In the genomic region with DNA sequence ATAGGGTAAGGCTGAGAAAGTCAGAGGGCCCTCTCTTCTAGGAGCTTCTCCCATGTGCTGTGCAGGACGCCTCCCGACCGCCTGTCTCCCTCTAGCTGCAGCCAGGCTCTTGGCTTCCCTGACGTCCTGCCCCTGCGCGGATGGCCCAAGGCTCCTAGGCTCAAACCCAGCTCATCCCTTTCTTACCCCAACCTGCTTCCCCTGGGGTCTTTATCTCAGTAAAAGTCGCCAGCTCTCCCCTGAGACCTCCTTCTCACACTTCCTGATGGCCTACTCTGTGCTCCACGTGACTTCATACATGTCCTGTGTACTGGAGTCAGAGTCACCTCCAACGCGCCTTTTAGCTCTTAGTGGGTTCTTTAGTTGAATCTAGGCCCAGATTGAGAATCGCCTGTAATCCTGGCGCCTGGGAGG, we compare ENCODE assay signal across 8 cellular contexts. TPM values are rescaled to one million over a fixed set of nuclear protein-coding genes. Genes with fewer than 3 reads are reported as not detected.
DNase-seq lines count a peak whose midpoint lies in the region; ATAC-seq, FAIRE-seq and TF ChIP-seq lines count a peak whose summit lies in the region.

No MANE protein-coding gene starts in this region.

- peak; percentile 57 for DNase-seq in Daoy (ENCODE audit: low read depth)
- DNase-seq in NCI-H345 (lab: John Stamatoyannopoulos, UW) = peak; percentile 75
- peak; percentile 70 to 77 for DNase-seq in activated CD4-positive, alpha-beta T cell treated with anti-CD3 and anti-CD28 coated beads, Interleukin-2, amount 50 U/mL, for 48 hours
- peak; percentile 49 to 65 for DNase-seq in H1 (ENCODE audit: low read depth in 1 of 2, low spot score in 2 of 2)
- peak; percentile 45 to 46 for DNase-seq in stimulated activated CD8-positive, alpha-beta memory T cell treated with anti-CD3 and anti-CD28 coated beads, Interleukin-7, amount 100 ng/mL, for 48 hours (ENCODE audit: extremely low read depth in 1 of 2, low read depth in 1 of 2)

- peak overlapping the region; percentile 84 for H4K5ac ChIP-seq in H1 (ENCODE audit: insufficient read length, low read depth, low read length)

- H3K23me2 ChIP-seq in H1 (ENCODE audit: low read depth, low read length) = peaks cover 7% of the 10 kb centered on the region

- no peak overlapping the region for H3K23ac ChIP-seq in H1 (ENCODE audit: insufficient read length)

- H3K9me3 ChIP-seq in H1 (ENCODE audit: insufficient read depth in 2 of 2, low read depth in 1 of 2, low read length in 1 of 2) (no peaks in the 10 kb centered on the region), mesodermal cell (ENCODE audit: control insufficient read depth, low read length) (no peaks in the 10 kb centered on the region)

- H4K8ac ChIP-seq in H1 (ENCODE audit: extremely low read depth, insufficient read depth, low read length) = no peak overlapping the region

- peak overlapping the region; percentile 62 for H2BK20ac ChIP-seq in H1 (ENCODE audit: low read length)

- peak overlapping the region; percentile 56 for H4K91ac ChIP-seq in H1 (replicated peaks; ENCODE audit: insufficient read length, low read length)

- H3K4me1 ChIP-seq in H1 (replicated peaks in 1 of 4; ENCODE audit: control insufficient read depth in 3 of 4, insufficient read depth in 4 of 4, low read length in 3 of 4) (peaks cover 0 to 8% (median 3%) of the 10 kb centered on the region in 4 experiments; a peak in 3 of 7 replicates), mesodermal cell (ENCODE audit: control insufficient read depth, insufficient read depth, low read length, poor library complexity, severe bottlenecking) (peaks cover 12% of the 10 kb centered on the region)

- H3K9ac ChIP-seq in H1 (replicated peaks in 1 of 4; ENCODE audit: extremely low read depth in 1 of 4, low read depth in 3 of 4, low read length in 3 of 4) = peak overlapping the region; percentile 35 to 94 (median 72); a peak in 6 of 7 replicates

- H3K4ac ChIP-seq in H1 (replicated peaks; ENCODE audit: insufficient read length, low read depth, low read length) = peak overlapping the region; percentile 5

- H3K27ac ChIP-seq in H1 (ENCODE audit: low read depth, low read length) (peak overlapping the region; percentile 94), mesodermal cell (ENCODE audit: low read depth, low read length, severe bottlenecking) (peak overlapping the region; percentile 54)

- H2BK5ac ChIP-seq in H1 (ENCODE audit: low read depth, low read length) = peak overlapping the region; percentile 94

- POLR2A ChIA-PET in H1 (lab: Charles Lee; ENCODE audit: partially characterized antibody) = interaction anchor here (0.8 to 5.3 kb wide), 25 partner anchors 8 to 181 kb away, joined by 3 to 121 read pairs (median 9); a partner anchor contains a TSS

- H3K4me3 ChIP-seq in H1 (ENCODE audit: extremely low read depth in 1 of 4, insufficient read depth in 2 of 4, low read depth in 3 of 4, low read length in 4 of 4) (peak overlapping the region; percentile 61 to 85 (median 70); a peak in 7 of 8 replicates), mesodermal cell (ENCODE audit: extremely low read depth, insufficient read depth, low read length, poor library complexity, severe bottlenecking) (peak overlapping the region; percentile 56)

- H3K4me2 ChIP-seq in H1 (ENCODE audit: insufficient read depth in 1 of 2, low read depth in 2 of 2, low read length in 2 of 2) = peak overlapping the region; percentile 58 to 86

- CTCF ChIA-PET in H1 (lab: Charles Lee; ENCODE audit: partially characterized antibody) = interaction anchor here (0.7 to 4.4 kb wide), 28 partner anchors 11 to 1591 kb away, joined by 3 to 28 read pairs (median 5); a partner anchor contains a TSS

- peak overlapping the region; percentile 85; the same call in 1 of the 2 replicates for H2BK12ac ChIP-seq in H1 (ENCODE audit: low read depth, low read length)

- peak; percentile 48 to 76 (median 65) for TF ChIP-seq CTCF in H1 (IDR thresholded peaks at IDR 0.05; ENCODE audit: control extremely low read depth in 1 of 3, insufficient read depth in 1 of 3, low read depth in 1 of 3, low read length in 3 of 3)

- no peak overlapping the region for H3K14ac ChIP-seq in H1 (ENCODE audit: insufficient read length)

- ATAC-seq in HG02571 (IDR thresholded peaks at IDR 0.05; ENCODE audit: unreplicated experiment) (peak; percentile 45), HG03571 (IDR thresholded peaks at IDR 0.05; ENCODE audit: unreplicated experiment) (no peak)

- TF ChIP-seq RAD21 in H1 (IDR thresholded peaks at IDR 0.05 in 1 of 2, conservative IDR thresholded peaks at IDR 0.05 in 1 of 2; ENCODE audit: low read depth in 2 of 2, low read length in 2 of 2) = peak; percentile 55 to 59

- peak overlapping the region; percentile 95 for H3K18ac ChIP-seq in H1 (ENCODE audit: extremely low read depth, low read length)

- H3K79me2 ChIP-seq in H1 (ENCODE audit: control insufficient read depth in 1 of 2, insufficient read depth in 2 of 2, low read length in 2 of 2) = peaks cover 0 to 4% of the 10 kb centered on the region in 2 experiments; a peak in 1 of 4 replicates

- H2AK5ac ChIP-seq in H1 (ENCODE audit: low read depth, low read length) = no peak overlapping the region

- peak overlapping the region; percentile 25; the same call in 1 of the 2 replicates for H2AFZ ChIP-seq in H1 (ENCODE audit: low read length)

- peaks cover 0 to 1% of the 10 kb centered on the region in 2 experiments for H4K20me1 ChIP-seq in H1 (replicated peaks in 1 of 2; ENCODE audit: control insufficient read depth in 1 of 2, insufficient read depth in 2 of 2, low read length in 2 of 2)

- no peak for FAIRE-seq in H1 (lab: Jason Lieb, UNC)

- no peak for TF ChIP-seq EP300 in H1 (IDR thresholded peaks at IDR 0.05; ENCODE audit: borderline replicate concordance in 1 of 2, low read depth in 2 of 2, low read length in 2 of 2)

- WGBS in H1 (ENCODE audit: extremely low coverage in 1 of 2, insufficient coverage in 1 of 2, insufficient read length in 1 of 2, insufficient replicate concordance in 2 of 2, low coverage in 1 of 2, low lambda C conversion rate in 2 of 2, missing lambda C conversion rate in 1 of 2), 2 experiments = 23% methylated on average over 12 of the region's 12 CpGs; no CpG with 5 or more reads in 1 of the 2 experiments
- WGBS in mesodermal cell (ENCODE audit: insufficient coverage in 2 of 2), 2 experiments = 39 to 50% methylated on average over 9 to 12 of the region's 12 CpGs

- TF ChIP-seq POLR2A in H1 (IDR thresholded peaks at IDR 0.05; ENCODE audit: control extremely low read depth in 1 of 2, low read depth in 2 of 2, low read length in 2 of 2) = peak in 1 of 2 experiments; percentile 61; a peak in 1 of 3 replicates

- H3K36me3 ChIP-seq in H1 (ENCODE audit: control insufficient read depth in 2 of 4, insufficient read depth in 4 of 4, low read length in 3 of 4) (peaks cover 0 to 8% (median 0%) of the 10 kb centered on the region in 4 experiments; a peak in 2 of 8 replicates), mesodermal cell (ENCODE audit: control insufficient read depth, insufficient read depth, low read length) (peaks cover 26% of the 10 kb centered on the region)

- H2BK15ac ChIP-seq in H1 (ENCODE audit: low read length) = peak overlapping the region; percentile 83; the same call in 1 of the 2 replicates

- H2BK120ac ChIP-seq in H1 (replicated peaks; ENCODE audit: low read depth, low read length) = peak overlapping the region; percentile 30

- H3K27me3 ChIP-seq in H1 (replicated peaks in 1 of 4; ENCODE audit: control insufficient read depth in 3 of 4, extremely low read depth in 1 of 4, insufficient read depth in 3 of 4, low read length in 3 of 4) = no peaks in the 10 kb centered on the region

- H3K56ac ChIP-seq in H1 (replicated peaks; ENCODE audit: insufficient read length, low read depth, low read length) = no peak overlapping the region

- H3K79me1 ChIP-seq in H1 (ENCODE audit: low read depth, low read length) = no peaks in the 10 kb centered on the region; the same call in 1 of the 2 replicates

RNA-seq across cellular contexts. Expression of a gene that starts 1.1 kb away (rescaled TPM):
- 5.5 and 6.9 TPM in 2 replicates for total RNA-seq in Daoy (2014; rRNA removed; shearing (Covaris generic))
- 10.3 and 12.0 TPM in 2 replicates for total RNA-seq in H1 (2021; fragmentation: NEBNext Ultra II Directional; extraction: Animal tissue kit (Norgen Biotek cat#: 25700))
- 9.9 and 10.7 TPM in 2 replicates for polyA plus RNA-seq in H1 (2011; rRNA removed)
- 8.8 TPM for polyA plus RNA-seq in H1 (2011; cell fraction: cytosol; rRNA removed)
- 7.6 TPM for polyA plus RNA-seq in H1 (2011; cell fraction: nucleus; rRNA removed)
- polyA plus RNA-seq in H1 (2012, experiment 1 of 2) = 5.0 to 6.3 TPM (median 5.5 TPM) in 4 replicates
- 7.7 TPM for polyA plus RNA-seq in H1 (2012, experiment 2 of 2)
- 5.0 TPM for polyA plus RNA-seq in H1 (2013, experiment 1 of 2)
- polyA plus RNA-seq in H1 (2013, experiment 2 of 2) = 5.1 TPM
- 6.0 and 6.5 TPM in 2 replicates for polyA minus RNA-seq in H1 (2011; rRNA and poly(A)+ RNA removed)
- 6.8 TPM for polyA minus RNA-seq in H1 (2011; cell fraction: cytosol; rRNA and poly(A)+ RNA removed)
- 11.6 TPM for polyA minus RNA-seq in H1 (2011; cell fraction: nucleus; rRNA and poly(A)+ RNA removed)
- 4.9 TPM for polyA plus RNA-seq in mesodermal cell (2013, experiment 1 of 2)
- polyA plus RNA-seq in mesodermal cell (2013, experiment 2 of 2) = 4.4 TPM

RNA-seq across cellular contexts. Expression of a gene that starts 9.4 kb away (rescaled TPM):
- total RNA-seq in Daoy (2014; rRNA removed; shearing (Covaris generic)) = 16.7 and 19.2 TPM in 2 replicates
- 34.7 and 36.1 TPM in 2 replicates for total RNA-seq in H1 (2021; fragmentation: NEBNext Ultra II Directional; extraction: Animal tissue kit (Norgen Biotek cat#: 25700))
- polyA plus RNA-seq in H1 (2011; rRNA removed) = 47.7 and 63.3 TPM in 2 replicates
- 42.8 TPM for polyA plus RNA-seq in H1 (2011; cell fraction: cytosol; rRNA removed)
- 40.0 TPM for polyA plus RNA-seq in H1 (2011; cell fraction: nucleus; rRNA removed)
- polyA plus RNA-seq in H1 (2012, experiment 1 of 2) = 25.3 to 31.6 TPM (median 27.9 TPM) in 4 replicates
- polyA plus RNA-seq in H1 (2012, experiment 2 of 2) = 28.8 TPM
- 26.6 TPM for polyA plus RNA-seq in H1 (2013, experiment 1 of 2)
- 28.4 TPM for polyA plus RNA-seq in H1 (2013, experiment 2 of 2)
- 14.0 and 14.1 TPM in 2 replicates for polyA minus RNA-seq in H1 (2011; rRNA and poly(A)+ RNA removed)
- polyA minus RNA-seq in H1 (2011; cell fraction: cytosol; rRNA and poly(A)+ RNA removed) = 29.0 TPM
- 15.6 TPM for polyA minus RNA-seq in H1 (2011; cell fraction: nucleus; rRNA and poly(A)+ RNA removed)
- polyA plus RNA-seq in mesodermal cell (2013, experiment 1 of 2) = 33.7 TPM
- polyA plus RNA-seq in mesodermal cell (2013, experiment 2 of 2) = 31.0 TPM

RNA-seq across cellular contexts. Expression of a gene that starts 22.4 kb away (rescaled TPM):
- total RNA-seq in Daoy (2014; rRNA removed; shearing (Covaris generic)) = 3.3 and 4.4 TPM in 2 replicates
- 7.7 and 8.4 TPM in 2 replicates for total RNA-seq in H1 (2021; fragmentation: NEBNext Ultra II Directional; extraction: Animal tissue kit (Norgen Biotek cat#: 25700))
- polyA plus RNA-seq in H1 (2011; rRNA removed) = 5.7 and 8.3 TPM in 2 replicates
- polyA plus RNA-seq in H1 (2011; cell fraction: cytosol; rRNA removed) = 5.5 TPM
- polyA plus RNA-seq in H1 (2011; cell fraction: nucleus; rRNA removed) = 8.2 TPM
- polyA plus RNA-seq in H1 (2012, experiment 1 of 2) = 4.7 to 5.7 TPM (median 5.0 TPM) in 4 replicates
- polyA plus RNA-seq in H1 (2012, experiment 2 of 2) = 5.7 TPM
- 4.9 TPM for polyA plus RNA-seq in H1 (2013, experiment 1 of 2)
- polyA plus RNA-seq in H1 (2013, experiment 2 of 2) = 4.6 TPM
- polyA minus RNA-seq in H1 (2011; rRNA and poly(A)+ RNA removed) = 2.0 and 2.3 TPM in 2 replicates
- polyA minus RNA-seq in H1 (2011; cell fraction: cytosol; rRNA and poly(A)+ RNA removed) = 7.2 TPM
- 4.4 TPM for polyA minus RNA-seq in H1 (2011; cell fraction: nucleus; rRNA and poly(A)+ RNA removed)
- polyA plus RNA-seq in mesodermal cell (2013, experiment 1 of 2) = 8.1 TPM
- polyA plus RNA-seq in mesodermal cell (2013, experiment 2 of 2) = 7.1 TPM

RNA-seq across cellular contexts. Expression of a gene that starts 35.7 kb away (rescaled TPM):
- 7.1 and 15.5 TPM in 2 replicates for total RNA-seq in Daoy (2014; rRNA removed; shearing (Covaris generic))
- total RNA-seq in H1 (2021; fragmentation: NEBNext Ultra II Directional; extraction: Animal tissue kit (Norgen Biotek cat#: 25700)) = 3.5 and 3.7 TPM in 2 replicates
- polyA plus RNA-seq in H1 (2011; rRNA removed) = 2.7 and 6.3 TPM in 2 replicates
- polyA plus RNA-seq in H1 (2011; cell fraction: cytosol; rRNA removed) = 3.3 TPM
- polyA plus RNA-seq in H1 (2011; cell fraction: nucleus; rRNA removed) = 5.4 TPM
- 3.0 to 4.6 TPM (median 3.6 TPM) in 4 replicates for polyA plus RNA-seq in H1 (2012, experiment 1 of 2)
- polyA plus RNA-seq in H1 (2012, experiment 2 of 2) = 1.7 TPM
- 3.8 TPM for polyA plus RNA-seq in H1 (2013, experiment 1 of 2)
- 2.6 TPM for polyA plus RNA-seq in H1 (2013, experiment 2 of 2)
- polyA minus RNA-seq in H1 (2011; rRNA and poly(A)+ RNA removed) = 0.63 TPM in 2 replicates
- 3.4 TPM for polyA minus RNA-seq in H1 (2011; cell fraction: cytosol; rRNA and poly(A)+ RNA removed)
- 3.1 TPM for polyA minus RNA-seq in H1 (2011; cell fraction: nucleus; rRNA and poly(A)+ RNA removed)
- 6.2 TPM for polyA plus RNA-seq in mesodermal cell (2013, experiment 1 of 2)
- 7.6 TPM for polyA plus RNA-seq in mesodermal cell (2013, experiment 2 of 2)

RNA-seq across cellular contexts. Expression of a gene that starts 49.7 kb away (rescaled TPM):
- total RNA-seq in Daoy (2014; rRNA removed; shearing (Covaris generic)) = 2.7 and 6.2 TPM in 2 replicates
- 12.9 and 14.8 TPM in 2 replicates for total RNA-seq in H1 (2021; fragmentation: NEBNext Ultra II Directional; extraction: Animal tissue kit (Norgen Biotek cat#: 25700))
- 8.6 and 11.7 TPM in 2 replicates for polyA plus RNA-seq in H1 (2011; rRNA removed)
- polyA plus RNA-seq in H1 (2011; cell fraction: cytosol; rRNA removed) = 13.3 TPM
- polyA plus RNA-seq in H1 (2011; cell fraction: nucleus; rRNA removed) = 14.2 TPM
- polyA plus RNA-seq in H1 (2012, experiment 1 of 2) = 7.3 to 12.2 TPM (median 10.2 TPM) in 4 replicates
- polyA plus RNA-seq in H1 (2012, experiment 2 of 2) = 5.7 TPM
- 8.0 TPM for polyA plus RNA-seq in H1 (2013, experiment 1 of 2)
- 7.3 TPM for polyA plus RNA-seq in H1 (2013, experiment 2 of 2)
- polyA minus RNA-seq in H1 (2011; rRNA and poly(A)+ RNA removed) = 6.1 and 6.8 TPM in 2 replicates
- polyA minus RNA-seq in H1 (2011; cell fraction: cytosol; rRNA and poly(A)+ RNA removed) = 6.2 TPM
- polyA minus RNA-seq in H1 (2011; cell fraction: nucleus; rRNA and poly(A)+ RNA removed) = 14.3 TPM
- polyA plus RNA-seq in mesodermal cell (2013, experiment 1 of 2) = 7.9 TPM
- 9.1 TPM for polyA plus RNA-seq in mesodermal cell (2013, experiment 2 of 2)
